ENCODE assay signal across 28 cellular contexts in the genomic region with DNA sequence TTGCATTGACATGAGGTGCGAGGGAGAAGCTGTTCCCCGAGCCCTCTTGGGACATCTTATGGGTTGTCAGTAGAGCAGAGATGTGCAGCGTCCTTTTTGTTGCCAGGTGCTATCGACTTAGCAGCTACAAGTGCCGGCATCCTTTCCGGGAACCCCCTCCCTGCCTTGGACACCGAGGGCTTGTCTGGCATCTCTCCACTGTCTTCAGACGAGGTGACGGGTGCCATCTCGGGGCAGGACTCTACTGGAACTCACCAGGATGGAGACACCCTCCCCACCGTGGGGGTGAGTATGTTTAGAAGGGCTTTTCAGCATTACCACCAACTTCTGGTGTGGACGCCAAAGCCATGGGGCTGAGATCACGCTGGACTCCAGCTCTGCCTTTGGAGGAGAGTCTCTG.
"Had no signal": no experiment of that assay in that cellular context is flagged by ENCODE, and none has a peak within 500 bp of the region (broad histone marks: within the 10 kb centered on the region; RNA-seq: fewer than 3 reads in every experiment).

No MANE protein-coding gene starts in this region.

- ATAC-seq: activated CD4-positive, alpha-beta T cell treated with anti-CD3 and anti-CD28 coated beads for 36 hours; activated CD4-positive, CD25-positive, alpha-beta regulatory T cell treated with anti-CD3 and anti-CD28 coated beads, Interleukin-2, amount 50 U/mL, for 24 hours; activated CD8-positive, alpha-beta memory T cell treated with anti-CD3 and anti-CD28 coated beads, Interleukin-2, amount 10 ng/mL, durations not matched to agents 7 days and 5 days; activated CD8-positive, alpha-beta T cell treated with anti-CD3 and anti-CD28 coated beads, Interleukin-2, amount 10 ng/mL, durations not matched to agents 7 days and 5 days; activated naive CD8-positive, alpha-beta T cell treated with anti-CD3 and anti-CD28 coated beads, Interleukin-2, amount 50 U/mL, for 24 hours; WTC11 had no signal

- DNase-seq: activated CD4-positive, alpha-beta memory T cell treated with anti-CD3 and anti-CD28 coated beads, Interleukin-2, amount 10 ng/mL, durations not matched to agents 7 days and 5 days; activated CD4-positive, alpha-beta T cell treated with anti-CD3 and anti-CD28 coated beads for 1 hour; activated CD4-positive, alpha-beta T cell treated with anti-CD3 and anti-CD28 coated beads for 36 hours; activated CD4-positive, alpha-beta T cell treated with anti-CD3 and anti-CD28 coated beads for 48 hours; activated CD4-positive, alpha-beta T cell treated with anti-CD3 and anti-CD28 coated beads, Interleukin-2, amount 10 ng/mL, durations not matched to agents 7 days and 5 days; activated CD4-positive, alpha-beta T cell treated with anti-CD3 and anti-CD28 coated beads, Interleukin-2, amount 50 U/mL, for 48 hours; activated CD4-positive, CD25-positive, alpha-beta regulatory T cell; activated CD8-positive, alpha-beta memory T cell treated with anti-CD3 and anti-CD28 coated beads for 24 hours; activated CD8-positive, alpha-beta memory T cell treated with anti-CD3 and anti-CD28 coated beads, Interleukin-2, amount 10 ng/mL, durations not matched to agents 7 days and 5 days; activated CD8-positive, alpha-beta memory T cell treated with anti-CD3 and anti-CD28 coated beads, Interleukin-2, amount 50 U/mL, for 48 hours; activated CD8-positive, alpha-beta T cell treated with anti-CD3 and anti-CD28 coated beads, Interleukin-2, amount 10 ng/mL, durations not matched to agents 7 days and 5 days; activated effector memory CD4-positive, alpha-beta T cell treated with Interleukin-2 at 50 U/mL for 16 hours; activated gamma-delta T cell; activated naive CD4-positive, alpha-beta T cell treated with anti-CD3 and anti-CD28 coated beads, Interleukin-2, amount 10 ng/mL, durations not matched to agents 7 days and 5 days; activated naive CD4-positive, alpha-beta T cell treated with Interleukin-2 at 50 U/mL for 16 hours; activated naive CD8-positive, alpha-beta T cell treated with anti-CD3 and anti-CD28 coated beads, Interleukin-2, amount 10 ng/mL, durations not matched to agents 7 days and 5 days; activated naive CD8-positive, alpha-beta T cell treated with anti-CD3 and anti-CD28 coated beads, Interleukin-2, amount 50 U/mL, for 24 hours; activated T-cell treated with anti-CD3 and anti-CD28 coated beads, Interleukin-2, amount 50 U/mL, for 24 hours; activated T-cell treated with anti-CD3 and anti-CD28 coated beads, Interleukin-2, amount 50 U/mL, for 48 hours; amygdala; anterior cingulate cortex; central memory CD4-positive, alpha-beta T cell; T-helper 1 cell; T-helper 2 cell; T-helper 9 cell; WERI-Rb-1 had no signal
